Comparison of ENCODE assay signal across 10 cellular contexts in genomic region chr6:141105481-141105880, GRCh38.
DNase-seq lines count a peak whose midpoint lies in the region; ATAC-seq lines count a peak whose summit lies in the region.
"Had no signal": no experiment of that assay in that cellular context is flagged by ENCODE, and none has a peak within 500 bp of the region (broad histone marks: within the 10 kb centered on the region; RNA-seq: fewer than 3 reads in every experiment).

No MANE protein-coding gene starts in this region.

- no peak overlapping the region for H3K27ac ChIP-seq in GM23248

- H3K9ac ChIP-seq in GM23248 (no peak overlapping the region), NT2/D1 (ENCODE audit: insufficient read length, low read depth) (no peak overlapping the region)

- H3F3A ChIP-seq in GM23248 (ENCODE audit: insufficient read depth) = peaks cover 23% of the 10 kb centered on the region

- H3K36me3 ChIP-seq in GM23248 (ENCODE audit: low read depth) (no peaks in the 10 kb centered on the region), NT2/D1 (ENCODE audit: insufficient read depth, insufficient read length, low read length) (no peaks in the 10 kb centered on the region)

- ATAC-seq in left colon = no peak
- no peak for ATAC-seq in HG03378 (IDR thresholded peaks at IDR 0.05; ENCODE audit: unreplicated experiment)
- ATAC-seq: esophagus mucosa had no signal

- H4K20me1 ChIP-seq in GM23248 (ENCODE audit: insufficient read depth) = no peaks in the 10 kb centered on the region

- peak overlapping the region; percentile 63 for H2AFZ ChIP-seq in GM23248

- H3K4me1 ChIP-seq in GM23248 (ENCODE audit: insufficient read depth) = peaks cover 39% of the 10 kb centered on the region
- no peaks in the 10 kb centered on the region for H3K4me1 ChIP-seq in NT2/D1 (ENCODE audit: insufficient read depth, insufficient read length)

- H3K4me2 ChIP-seq in GM23248 (ENCODE audit: unreplicated experiment) = no peak overlapping the region

- H3K27me3 ChIP-seq in GM23248 (replicated peaks; ENCODE audit: insufficient read depth) (no peaks in the 10 kb centered on the region), NT2/D1 (ENCODE audit: insufficient read depth, insufficient read length) (no peaks in the 10 kb centered on the region)

- H3K4me3 ChIP-seq in GM23248 (no peak overlapping the region), NT2/D1 (ENCODE audit: insufficient read length, low read depth) (no peak overlapping the region)

- H3K79me2 ChIP-seq in GM23248 (ENCODE audit: insufficient read depth) = no peaks in the 10 kb centered on the region

- in situ Hi-C loops in GM23248 (cut with MboI) = no loop called here

- DNase-seq in GM23248 (peak; percentile 27), NT2/D1 (ENCODE audit: low read depth, low spot score) (peak; percentile 61), fibroblast of peridontal ligament (ENCODE audit: extremely low read depth) (peak; percentile 86), non-pigmented ciliary epithelial cell (ENCODE audit: low read depth) (peak; percentile 82), LoVo (ENCODE audit: low spot score) (no peak), NCI-H128 (lab: John Stamatoyannopoulos, UW; ENCODE audit: unreplicated experiment) (no peak), left colon (no peak)
- DNase-seq: activated naive CD4-positive, alpha-beta T cell treated with Interleukin-2 at 50 U/mL for 16 hours had no signal

- no peaks in the 10 kb centered on the region for H3K9me2 ChIP-seq in GM23248 (ENCODE audit: insufficient read depth)

- H3K9me3 ChIP-seq in GM23248 (ENCODE audit: low read depth) (no peaks in the 10 kb centered on the region), NT2/D1 (ENCODE audit: insufficient read depth, low read length) (no peaks in the 10 kb centered on the region)

- intact Hi-C loops in left colon (cut with DNase I, micrococcal nuclease) = no loop called here

Comparison
In these comparisons a context has a peak if more than half of its experiments do, and no peak if none do; other contexts are left out.
1. DNase-seq: peak in GM23248 (single experiment), NT2/D1 (single experiment), fibroblast of peridontal ligament (single experiment) and non-pigmented ciliary epithelial cell (single experiment); none in LoVo (single experiment), NCI-H128 (single experiment) and left colon (0 of 2).